In genomic region chr2:105677901-105678300, GRCh38 we compare ENCODE assay signal across 37 cellular contexts.
"Had no signal": no experiment of that assay in that cellular context is flagged by ENCODE, and none has a peak within 500 bp of the region (broad histone marks: within the 10 kb centered on the region; RNA-seq: fewer than 3 reads in every experiment).

No MANE protein-coding gene starts in this region.

- H3K27ac Mint-ChIP-seq: activated naive CD4-positive, alpha-beta T cell treated with anti-CD3 and anti-CD28 coated beads for 36 hours; activated naive CD4-positive, alpha-beta T cell treated with anti-CD3 and anti-CD28 coated beads, Interleukin-2, amount 10 ng/mL, durations not matched to agents 7 days and 5 days; activated naive CD4-positive, alpha-beta T cell treated with anti-CD3 and anti-CD28 coated beads, Interleukin-2, amount 50 U/mL, for 24 hours; activated naive CD4-positive, alpha-beta T cell treated with anti-CD3 and anti-CD28 coated beads, Interleukin-2, amount 50 U/mL, for 72 hours; activated naive CD8-positive, alpha-beta T cell; activated naive CD8-positive, alpha-beta T cell treated with anti-CD3 and anti-CD28 coated beads for 36 hours; activated naive CD8-positive, alpha-beta T cell treated with anti-CD3 and anti-CD28 coated beads, Interleukin-2, amount 10 ng/mL, durations not matched to agents 7 days and 5 days; activated naive CD8-positive, alpha-beta T cell treated with anti-CD3 and anti-CD28 coated beads, Interleukin-2, amount 50 U/mL, for 24 hours; activated T-cell treated with anti-CD3 and anti-CD28 coated beads, Interleukin-2, amount 50 U/mL, for 24 hours; activated T-cell treated with anti-CD3 and anti-CD28 coated beads, Interleukin-2, amount 50 U/mL, for 72 hours; activated T-helper 1 cell treated with anti-CD3 and anti-CD28 coated beads, Interleukin-12 subunit alpha, Interleukin-12 subunit beta, Interleukin-2, Interleukin-4 antibody, amounts not matched to agents 30 ng/mL and 10 ng/mL and 1 ng/mL, durations not matched to agents 14 hours and 24 hours and 36 hours; activated T-helper 17 cell treated with anti-CD3 and anti-CD28 coated beads, Interleukin-2, amount 50 U/mL, for 72 hours; activated T-helper 2 cell treated with anti-CD3 and anti-CD28 coated beads, Interferon-gamma antibody, Interleukin-2, Interleukin-4, amounts not matched to agents 10 μg/mL and 5 μg/mL and 100 μg/mL, durations not matched to agents 14 hours and 24 hours and 36 hours; brain had no signal

- H3K4me3 Mint-ChIP-seq: activated naive CD4-positive, alpha-beta T cell treated with anti-CD3 and anti-CD28 coated beads for 36 hours; activated naive CD4-positive, alpha-beta T cell treated with anti-CD3 and anti-CD28 coated beads, Interleukin-2, amount 10 ng/mL, durations not matched to agents 7 days and 5 days; activated naive CD4-positive, alpha-beta T cell treated with anti-CD3 and anti-CD28 coated beads, Interleukin-2, amount 50 U/mL, for 24 hours; activated naive CD8-positive, alpha-beta T cell; activated naive CD8-positive, alpha-beta T cell treated with anti-CD3 and anti-CD28 coated beads for 36 hours; activated naive CD8-positive, alpha-beta T cell treated with anti-CD3 and anti-CD28 coated beads, Interleukin-2, amount 10 ng/mL, durations not matched to agents 7 days and 5 days; activated naive CD8-positive, alpha-beta T cell treated with anti-CD3 and anti-CD28 coated beads, Interleukin-2, amount 50 U/mL, for 24 hours; activated T-cell treated with anti-CD3 and anti-CD28 coated beads, Interleukin-2, amount 50 U/mL, for 24 hours; activated T-cell treated with anti-CD3 and anti-CD28 coated beads, Interleukin-2, amount 50 U/mL, for 4 hours; activated T-cell treated with anti-CD3 and anti-CD28 coated beads, Interleukin-2, amount 50 U/mL, for 72 hours; activated T-helper 1 cell treated with anti-CD3 and anti-CD28 coated beads, Interleukin-12 subunit alpha, Interleukin-12 subunit beta, Interleukin-2, Interleukin-4 antibody, amounts not matched to agents 30 ng/mL and 10 ng/mL and 1 ng/mL, durations not matched to agents 14 hours and 24 hours and 36 hours; activated T-helper 17 cell treated with anti-CD3 and anti-CD28 coated beads, Interleukin-2, amount 50 U/mL, for 72 hours; brain; central memory CD8-positive, alpha-beta T cell had no signal

- ATAC-seq: activated naive CD4-positive, alpha-beta T cell treated with anti-CD3 and anti-CD28 coated beads, Interleukin-2, amount 50 U/mL, for 72 hours; activated naive CD8-positive, alpha-beta T cell treated with anti-CD3 and anti-CD28 coated beads, Interleukin-2, amount 50 U/mL, for 24 hours; activated T-cell treated with anti-CD3 and anti-CD28 coated beads, Interleukin-2, amount 50 U/mL, for 4 hours; body of pancreas had no signal

- H3K4me1 ChIP-seq: adrenal gland, ascending aorta, body of pancreas, breast epithelium had no signal

- H3K4me3 ChIP-seq: adrenal gland, ascending aorta, body of pancreas, breast epithelium, cardiac muscle cell had no signal

- H3K27me3 Mint-ChIP-seq: activated naive CD4-positive, alpha-beta T cell treated with anti-CD3 and anti-CD28 coated beads, Interleukin-2, amount 50 U/mL, for 24 hours; activated naive CD8-positive, alpha-beta T cell; activated naive CD8-positive, alpha-beta T cell treated with anti-CD3 and anti-CD28 coated beads for 36 hours; activated naive CD8-positive, alpha-beta T cell treated with anti-CD3 and anti-CD28 coated beads, Interleukin-2, amount 50 U/mL, for 24 hours; activated T-cell treated with anti-CD3 and anti-CD28 coated beads, Interleukin-2, amount 50 U/mL, for 24 hours; activated T-helper 17 cell treated with anti-CD3 and anti-CD28 coated beads, Interleukin-2, amount 50 U/mL, for 72 hours had no signal

- DNase-seq: activated effector memory CD4-positive, alpha-beta T cell treated with anti-CD3 and anti-CD28 coated beads, Interleukin-2, amount 50 U/mL, for 16 hours; activated effector memory CD4-positive, alpha-beta T cell treated with Interleukin-2 at 50 U/mL for 16 hours; activated gamma-delta T cell; activated gamma-delta T cell treated with Interleukin-2 at 50 U/mL for 16 hours; activated naive CD4-positive, alpha-beta T cell; activated naive CD4-positive, alpha-beta T cell treated with anti-CD3 and anti-CD28 coated beads for 36 hours; activated naive CD4-positive, alpha-beta T cell treated with anti-CD3 and anti-CD28 coated beads, Interleukin-2, amount 10 ng/mL, durations not matched to agents 7 days and 5 days; activated naive CD4-positive, alpha-beta T cell treated with anti-CD3 and anti-CD28 coated beads, Interleukin-2, amount 50 U/mL, for 16 hours; activated naive CD4-positive, alpha-beta T cell treated with Interleukin-2 at 50 U/mL for 16 hours; activated naive CD8-positive, alpha-beta T cell treated with anti-CD3 and anti-CD28 coated beads for 36 hours; activated naive CD8-positive, alpha-beta T cell treated with anti-CD3 and anti-CD28 coated beads, Interleukin-2, amount 10 ng/mL, durations not matched to agents 7 days and 5 days; activated naive CD8-positive, alpha-beta T cell treated with anti-CD3 and anti-CD28 coated beads, Interleukin-2, amount 50 U/mL, for 24 hours; activated T-cell treated with anti-CD3 and anti-CD28 coated beads, Interleukin-2, amount 50 U/mL, for 1 hour; activated T-cell treated with anti-CD3 and anti-CD28 coated beads, Interleukin-2, amount 50 U/mL, for 24 hours; activated T-cell treated with anti-CD3 and anti-CD28 coated beads, Interleukin-2, amount 50 U/mL, for 4 hours; activated T-cell treated with anti-CD3 and anti-CD28 coated beads, Interleukin-2, amount 50 U/mL, for 48 hours; activated T-cell treated with anti-CD3 and anti-CD28 coated beads, Interleukin-2, amount 50 U/mL, for 72 hours; adrenal gland; amniotic stem cell; amygdala; anterior cingulate cortex; aorta; body of pancreas; brain microvascular endothelial cell; central memory CD4-positive, alpha-beta T cell; cerebellar nuclear complex had no signal

- H3K36me3 ChIP-seq: adrenal gland, ascending aorta, brain microvascular endothelial cell, breast epithelium, cardiac muscle cell had no signal

- H3K4me1 Mint-ChIP-seq: central memory CD8-positive, alpha-beta T cell had no signal

- H3K36me3 Mint-ChIP-seq: activated naive CD4-positive, alpha-beta T cell treated with anti-CD3 and anti-CD28 coated beads, Interleukin-2, amount 10 ng/mL, durations not matched to agents 7 days and 5 days; activated naive CD4-positive, alpha-beta T cell treated with anti-CD3 and anti-CD28 coated beads, Interleukin-2, amount 50 U/mL, for 24 hours; activated naive CD8-positive, alpha-beta T cell treated with anti-CD3 and anti-CD28 coated beads for 36 hours; activated naive CD8-positive, alpha-beta T cell treated with anti-CD3 and anti-CD28 coated beads, Interleukin-2, amount 10 ng/mL, durations not matched to agents 7 days and 5 days; brain had no signal

- H3K27ac ChIP-seq: adrenal gland, ascending aorta, body of pancreas, brain microvascular endothelial cell, breast epithelium, cardiac muscle cell had no signal

- H3K9me3 ChIP-seq: adrenal gland, ascending aorta, body of pancreas, breast epithelium had no signal

- H3K27me3 ChIP-seq: adrenal gland, ascending aorta, body of pancreas, brain microvascular endothelial cell, breast epithelium, cardiac muscle cell had no signal

- H3K9me3 Mint-ChIP-seq: activated naive CD4-positive, alpha-beta T cell treated with anti-CD3 and anti-CD28 coated beads for 36 hours; activated naive CD4-positive, alpha-beta T cell treated with anti-CD3 and anti-CD28 coated beads, Interleukin-2, amount 10 ng/mL, durations not matched to agents 7 days and 5 days; activated naive CD4-positive, alpha-beta T cell treated with anti-CD3 and anti-CD28 coated beads, Interleukin-2, amount 50 U/mL, for 24 hours; activated naive CD8-positive, alpha-beta T cell treated with anti-CD3 and anti-CD28 coated beads for 36 hours; activated naive CD8-positive, alpha-beta T cell treated with anti-CD3 and anti-CD28 coated beads, Interleukin-2, amount 50 U/mL, for 24 hours; activated T-cell treated with anti-CD3 and anti-CD28 coated beads, Interleukin-2, amount 50 U/mL, for 24 hours; activated T-cell treated with anti-CD3 and anti-CD28 coated beads, Interleukin-2, amount 50 U/mL, for 4 hours; activated T-helper 1 cell treated with anti-CD3 and anti-CD28 coated beads, Interleukin-12 subunit alpha, Interleukin-12 subunit beta, Interleukin-2, Interleukin-4 antibody, amounts not matched to agents 30 ng/mL and 10 ng/mL and 1 ng/mL, durations not matched to agents 14 hours and 24 hours and 36 hours; activated T-helper 2 cell treated with anti-CD3 and anti-CD28 coated beads, Interferon-gamma antibody, Interleukin-2, Interleukin-4, amounts not matched to agents 10 μg/mL and 5 μg/mL and 100 μg/mL, durations not matched to agents 14 hours and 24 hours and 36 hours; central memory CD8-positive, alpha-beta T cell had no signal
